In genomic region chrX:153687121-153688039, GRCh38 we compare ENCODE assay signal across 8 cellular contexts. TPM values are rescaled to one million over a fixed set of nuclear protein-coding genes. Genes with fewer than 3 reads are reported as not detected.
DNase-seq lines count a peak whose midpoint lies in the region; TF ChIP-seq lines count a peak whose summit lies in the region.

SLC6A8 (plus strand) TSS chrX:153687926; CDS start chrX:153688575, 649 bp downstream.

- H3K9ac ChIP-seq in subcutaneous abdominal adipose tissue (ENCODE audit: low read length in 5 of 5), result no peak within 1 kb of the TSS

- no peak within 1 kb of the TSS for H3K27ac ChIP-seq in subcutaneous abdominal adipose tissue (ENCODE audit: low read depth, low read length)

- peaks cover 2% of the 10 kb centered on the region for H3K4me1 Mint-ChIP-seq in endothelial cell (ENCODE audit: unreplicated experiment)

- no peaks in the 10 kb centered on the region for H3K9me3 Mint-ChIP-seq in endothelial cell (ENCODE audit: unreplicated experiment)

- no peak within 1 kb of the TSS for H3K4me3 Mint-ChIP-seq in endothelial cell (ENCODE audit: unreplicated experiment)

- H3K27me3 ChIP-seq in subcutaneous abdominal adipose tissue (ENCODE audit: control insufficient read depth in 5 of 5, insufficient read depth in 4 of 5, low read length in 5 of 5), result peaks cover 4 to 23% (median 12%) of the 10 kb centered on the region in 5 donors

- peaks cover 1% of the 10 kb centered on the region for H3K27me3 Mint-ChIP-seq in endothelial cell (ENCODE audit: unreplicated experiment)

- no peaks in the 10 kb centered on the region for H3K36me3 ChIP-seq in subcutaneous abdominal adipose tissue (ENCODE audit: control insufficient read depth in 5 of 5, insufficient read depth in 5 of 5, low read length in 5 of 5)

- peak; percentile 24 for DNase-seq in NCI-H2029 (lab: John Stamatoyannopoulos, UW)
- no peak for DNase-seq in NCI-H2029 treated with DMSO at 0.1 percent for 48 hours (lab: John Stamatoyannopoulos, UW)
- DNase-seq in NCI-H146 treated with DMSO at 0.1 percent for 48 hours (lab: John Stamatoyannopoulos, UW; ENCODE audit: unreplicated experiment), result peak; percentile 18
- peak; percentile 27 for DNase-seq in activated CD4-positive, alpha-beta T cell treated with anti-CD3 and anti-CD28 coated beads for 48 hours
- peak; percentile 60 for DNase-seq in endothelial cell (ENCODE audit: low spot score)
- no peak for DNase-seq in mesenteric fat pad (ENCODE audit: low spot score)
- DNase-seq in germinal center (ENCODE audit: low spot score), result no peak

- peak within 1 kb of the TSS in 3 of 5 donors; percentile 22 to 52 (median 51) for H3K4me3 ChIP-seq in subcutaneous abdominal adipose tissue (ENCODE audit: low read depth in 1 of 5, low read length in 5 of 5)

- peaks cover 0 to 7% (median 0%) of the 10 kb centered on the region in 5 donors for H3K9me3 ChIP-seq in subcutaneous abdominal adipose tissue (ENCODE audit: control insufficient read depth in 5 of 5, low read length in 5 of 5)

- peaks cover 0 to 24% (median 11%) of the 10 kb centered on the region in 5 donors for H3K4me1 ChIP-seq in subcutaneous abdominal adipose tissue (ENCODE audit: control insufficient read depth in 5 of 5, insufficient read depth in 5 of 5, low read length in 5 of 5)

- no peak within 1 kb of the TSS for H3K27ac Mint-ChIP-seq in endothelial cell (ENCODE audit: unreplicated experiment)

- no peaks in the 10 kb centered on the region for H3K36me3 Mint-ChIP-seq in endothelial cell (ENCODE audit: low read depth, unreplicated experiment)

- TF ChIP-seq CTCF in endothelial cell (IDR thresholded peaks at IDR 0.05; ENCODE audit: unreplicated experiment), result no peak

RNA-seq across cellular contexts. Expression of gene SLC6A8, which starts in this region (rescaled TPM):
- total RNA-seq in endothelial cell (ENCODE audit: unreplicated experiment) (7.9 TPM), mesenteric fat pad (45.9 TPM)

Comparison
In these comparisons a context has a peak if more than half of its experiments do, and no peak if none do; other contexts are left out.
1. DNase-seq: peak in NCI-H2029 (single experiment), NCI-H146 treated with DMSO at 0.1 percent for 48 hours (single experiment), activated CD4-positive, alpha-beta T cell treated with anti-CD3 and anti-CD28 coated beads for 48 hours (single experiment) and endothelial cell (single experiment); none in NCI-H2029 treated with DMSO at 0.1 percent for 48 hours (single experiment), mesenteric fat pad (single experiment) and germinal center (single experiment).